Comparison of ENCODE assay signal across 1 cellular context in the genomic region with DNA sequence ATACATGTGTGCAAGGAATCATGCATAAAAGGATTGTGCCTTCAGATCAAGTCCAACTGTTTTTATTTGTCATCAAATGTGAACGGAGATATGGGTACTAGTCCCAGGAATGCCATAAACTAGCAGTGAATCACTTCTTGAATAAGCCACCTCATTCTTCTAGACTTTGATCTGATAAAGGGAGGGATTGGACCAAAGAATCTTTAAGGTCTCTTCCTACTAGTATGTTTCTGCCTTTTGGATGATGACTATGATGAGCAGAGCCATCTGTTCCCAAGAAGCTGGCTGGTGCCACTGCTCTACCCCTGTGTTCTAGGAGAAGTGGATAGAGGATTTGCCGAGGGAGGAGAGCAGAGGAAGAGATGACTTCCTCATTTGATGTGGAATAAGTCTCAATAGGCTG.
A peak's percentile ranks its signal among the peaks of the same experiment; 100 is the strongest.
TF ChIP-seq lines count a peak whose summit lies in the region.

No MANE protein-coding gene starts in this region.

TF ChIP-seq in HCT116, 20 proteins besides CTCF, POLR2A, EP300 and RAD21 (continued from another document):
- TF ChIP-seq, protein P1, sequence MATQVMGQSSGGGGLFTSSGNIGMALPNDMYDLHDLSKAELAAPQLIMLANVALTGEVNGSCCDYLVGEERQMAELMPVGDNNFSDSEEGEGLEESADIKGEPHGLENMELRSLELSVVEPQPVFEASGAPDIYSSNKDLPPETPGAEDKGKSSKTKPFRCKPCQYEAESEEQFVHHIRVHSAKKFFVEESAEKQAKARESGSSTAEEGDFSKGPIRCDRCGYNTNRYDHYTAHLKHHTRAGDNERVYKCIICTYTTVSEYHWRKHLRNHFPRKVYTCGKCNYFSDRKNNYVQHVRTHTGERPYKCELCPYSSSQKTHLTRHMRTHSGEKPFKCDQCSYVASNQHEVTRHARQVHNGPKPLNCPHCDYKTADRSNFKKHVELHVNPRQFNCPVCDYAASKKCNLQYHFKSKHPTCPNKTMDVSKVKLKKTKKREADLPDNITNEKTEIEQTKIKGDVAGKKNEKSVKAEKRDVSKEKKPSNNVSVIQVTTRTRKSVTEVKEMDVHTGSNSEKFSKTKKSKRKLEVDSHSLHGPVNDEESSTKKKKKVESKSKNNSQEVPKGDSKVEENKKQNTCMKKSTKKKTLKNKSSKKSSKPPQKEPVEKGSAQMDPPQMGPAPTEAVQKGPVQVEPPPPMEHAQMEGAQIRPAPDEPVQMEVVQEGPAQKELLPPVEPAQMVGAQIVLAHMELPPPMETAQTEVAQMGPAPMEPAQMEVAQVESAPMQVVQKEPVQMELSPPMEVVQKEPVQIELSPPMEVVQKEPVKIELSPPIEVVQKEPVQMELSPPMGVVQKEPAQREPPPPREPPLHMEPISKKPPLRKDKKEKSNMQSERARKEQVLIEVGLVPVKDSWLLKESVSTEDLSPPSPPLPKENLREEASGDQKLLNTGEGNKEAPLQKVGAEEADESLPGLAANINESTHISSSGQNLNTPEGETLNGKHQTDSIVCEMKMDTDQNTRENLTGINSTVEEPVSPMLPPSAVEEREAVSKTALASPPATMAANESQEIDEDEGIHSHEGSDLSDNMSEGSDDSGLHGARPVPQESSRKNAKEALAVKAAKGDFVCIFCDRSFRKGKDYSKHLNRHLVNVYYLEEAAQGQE (IDR thresholded peaks at IDR 0.05; ENCODE audit: low read depth): no peak
- TF ChIP-seq EGR1 (IDR thresholded peaks at IDR 0.05; ENCODE audit: low read depth) (no peak), YY1 (IDR thresholded peaks at IDR 0.05; ENCODE audit: extremely low read depth, insufficient replicate concordance, low read depth, low read length) (no peak), SRF (IDR thresholded peaks at IDR 0.05; ENCODE audit: low read depth) (no peak)
- TF ChIP-seq, protein P2, sequence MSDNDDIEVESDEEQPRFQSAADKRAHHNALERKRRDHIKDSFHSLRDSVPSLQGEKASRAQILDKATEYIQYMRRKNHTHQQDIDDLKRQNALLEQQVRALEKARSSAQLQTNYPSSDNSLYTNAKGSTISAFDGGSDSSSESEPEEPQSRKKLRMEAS (IDR thresholded peaks at IDR 0.05): 0 out of 2 replicates have a peak, but pooled peaks have one; percentile 18
TF ChIP-seq in HCT116: peak in this region for 5.
